8 cellular contexts compared by ENCODE assay signal in the genomic region with DNA sequence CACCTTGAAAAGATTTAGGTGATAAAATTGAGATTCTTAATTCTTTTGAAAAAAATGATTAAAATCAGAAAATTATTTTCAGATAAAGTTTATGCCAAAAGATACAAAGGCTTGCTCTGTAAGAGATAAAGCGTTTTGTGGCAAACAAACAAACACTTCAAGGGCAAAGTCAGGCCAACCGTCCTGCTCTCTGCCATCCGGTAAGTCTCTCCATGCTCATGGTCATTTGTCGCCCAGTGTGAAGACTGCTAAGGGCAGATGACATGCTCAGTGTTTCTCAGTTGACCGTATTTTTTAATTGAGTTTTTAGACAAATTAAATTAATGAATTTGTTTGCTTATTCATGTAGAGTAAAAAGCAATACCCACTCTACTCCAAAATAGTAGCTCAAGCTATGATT.
"Had no signal": no experiment of that assay in that cellular context is flagged by ENCODE, and none has a peak within 500 bp of the region (broad histone marks: within the 10 kb centered on the region; RNA-seq: fewer than 3 reads in every experiment).

No MANE protein-coding gene starts in this region.

- H3K9me3 Mint-ChIP-seq: GM23338 had no signal

- H3K4me1 ChIP-seq: HAP-1 had no signal

- H3K27ac ChIP-seq: GM23248 had no signal

- H3K4me3 Mint-ChIP-seq: GM23338, HFFc6 had no signal

- DNase-seq: GM23248, GOT3, H7, HCEC 1CT, HFFc6 had no signal

- H3K4me3 ChIP-seq: GM23248, GM23338, HAP-1 had no signal

- H2AFZ ChIP-seq: GM23248, GM23338 had no signal

- H3K36me3 ChIP-seq: HAP-1 had no signal

- H3K9me3 ChIP-seq: HAP-1 had no signal

- ATAC-seq: GM23338, HCT116 had no signal

- H3K9ac ChIP-seq: GM23248 had no signal

- H3K27ac Mint-ChIP-seq: GM23338, HFFc6 had no signal
